Comparison of ENCODE assay signal across 8 cellular contexts in genomic region chr3:24678441-24678865, GRCh38.
A peak's percentile ranks its signal among the peaks of the same experiment; 100 is the strongest.
DNase-seq lines count a peak whose midpoint lies in the region; ATAC-seq, FAIRE-seq and TF ChIP-seq lines count a peak whose summit lies in the region.

No MANE protein-coding gene starts in this region.

- peaks cover 24 to 82% (median 54%) of the 10 kb centered on the region in 10 experiments for H3K4me1 ChIP-seq in BLaER1 treated with 17β-estradiol and CSF1 and Interleukin-3, amounts not matched to agents 10 nM and 100 nM
- H3K4me1 ChIP-seq in HAP-1: no peaks in the 10 kb centered on the region; the same call in 1 of the 2 replicates

- no peaks in the 10 kb centered on the region for H4K20me1 ChIP-seq in BLaER1 treated with 17β-estradiol and CSF1 and Interleukin-3, amounts not matched to agents 10 nM and 100 nM

- H3K27ac ChIP-seq in BLaER1 treated with 17β-estradiol and CSF1 and Interleukin-3, amounts not matched to agents 10 nM and 100 nM: peak overlapping the region in 10 of 11 experiments; percentile 51 to 98 (median 90); a peak in 21 of 22 replicates

- DNase-seq in T-helper 17 cell (no peak), iris pigment epithelial cell (ENCODE audit: low read depth) (peak; percentile 99), GM12891 (ENCODE audit: insufficient read length, low spot score) (no peak), GM13976 (ENCODE audit: low spot score) (no peak), HAP-1 (ENCODE audit: low spot score in 2 of 2) (no peak)

- H3K9ac ChIP-seq in BLaER1 treated with 17β-estradiol and CSF1 and Interleukin-3, amounts not matched to agents 10 nM and 100 nM: peak overlapping the region in 10 of 11 experiments; percentile 48 to 88 (median 78); a peak in 20 of 22 replicates

- H3K27ac Mint-ChIP-seq in T-helper 17 cell: no peak overlapping the region

- peaks cover 0 to 17% (median 0%) of the 10 kb centered on the region in 11 experiments; a peak in 4 of 22 replicates for H3K27me3 ChIP-seq in BLaER1 treated with 17β-estradiol and CSF1 and Interleukin-3, amounts not matched to agents 10 nM and 100 nM
- no peaks in the 10 kb centered on the region for H3K27me3 ChIP-seq in HAP-1 (ENCODE audit: low read depth)

- H3K4me1 Mint-ChIP-seq in T-helper 17 cell: peaks cover 10% of the 10 kb centered on the region

- peak; percentile 75 for ATAC-seq in HG02610 (IDR thresholded peaks at IDR 0.05; ENCODE audit: unreplicated experiment)
- ATAC-seq in T-helper 17 cell: peak; percentile 47
- no peak for ATAC-seq in HG03025 (IDR thresholded peaks at IDR 0.05; ENCODE audit: low FRiP score, unreplicated experiment)

- peak overlapping the region; percentile 81 to 97 (median 93) for H3K4me2 ChIP-seq in BLaER1 treated with 17β-estradiol and CSF1 and Interleukin-3, amounts not matched to agents 10 nM and 100 nM

- no peaks in the 10 kb centered on the region for H3K36me3 ChIP-seq in BLaER1 treated with 17β-estradiol and CSF1 and Interleukin-3, amounts not matched to agents 10 nM and 100 nM
- H3K36me3 ChIP-seq in HAP-1 (replicated peaks): no peaks in the 10 kb centered on the region

- peak overlapping the region in 7 of 10 experiments; percentile 24 to 60 (median 41); a peak in 9 of 20 replicates for H3K4me3 ChIP-seq in BLaER1 treated with 17β-estradiol and CSF1 and Interleukin-3, amounts not matched to agents 10 nM and 100 nM
- H3K4me3 ChIP-seq in HAP-1: no peak overlapping the region

- H3K4me3 Mint-ChIP-seq in T-helper 17 cell: peak overlapping the region; percentile 19

- H3K27me3 Mint-ChIP-seq in T-helper 17 cell: peaks cover 10% of the 10 kb centered on the region

- peaks cover 0 to 7% (median 0%) of the 10 kb centered on the region in 11 experiments; a peak in 2 of 22 replicates for H3K9me3 ChIP-seq in BLaER1 treated with 17β-estradiol and CSF1 and Interleukin-3, amounts not matched to agents 10 nM and 100 nM (replicated peaks in 1 of 11)
- H3K9me3 ChIP-seq in T-helper 17 cell (ENCODE audit: control insufficient read depth, low read length, poor library complexity, severe bottlenecking): no peaks in the 10 kb centered on the region
- no peaks in the 10 kb centered on the region for H3K9me3 ChIP-seq in HAP-1

- FAIRE-seq in GM12891 (lab: Jason Lieb, UNC): no peak

- in situ Hi-C loops in GM13976 (cut with MboI; ENCODE audit: low sequenced_read_pairs, unreplicated experiment): no loop called here
- in situ Hi-C loops in HAP-1 (cut with MboI; ENCODE audit: low sequenced_read_pairs): no loop called here

- no peak for TF ChIP-seq POLR2A in GM12891 (IDR thresholded peaks at IDR 0.05; ENCODE audit: low read depth, low read length)

- TF ChIP-seq CTCF in GM13976 (IDR thresholded peaks at IDR 0.05; ENCODE audit: borderline replicate concordance, control extremely low read depth, extremely low read depth, insufficient read depth, missing control alignments): no peak

- no peaks in the 10 kb centered on the region for H3K36me3 Mint-ChIP-seq in T-helper 17 cell (ENCODE audit: low read depth)

TF ChIP-seq in GM12891, 5 proteins besides CTCF, POLR2A, EP300 and RAD21:
- TF ChIP-seq POU2F2 (IDR thresholded peaks at IDR 0.05; ENCODE audit: low read depth, low read length) (no peak), PAX5 (IDR thresholded peaks at IDR 0.05; ENCODE audit: insufficient read depth, low read length, severe bottlenecking) (no peak), TAF1 (IDR thresholded peaks at IDR 0.05; ENCODE audit: low read depth, low read length) (no peak), POLR2AphosphoS5 (IDR thresholded peaks at IDR 0.05; ENCODE audit: low read depth, low read length) (no peak), SPI1 (IDR thresholded peaks at IDR 0.05; ENCODE audit: low read depth, low read length) (no peak)
